18 cellular contexts compared by ENCODE assay signal in genomic region chr1:30652151-30652915, GRCh38.
DNase-seq lines count a peak whose midpoint lies in the region; ATAC-seq and TF ChIP-seq lines count a peak whose summit lies in the region.
"Had no signal": no experiment of that assay in that cellular context is flagged by ENCODE, and none has a peak within 500 bp of the region (broad histone marks: within the 10 kb centered on the region; RNA-seq: fewer than 3 reads in every experiment).

No MANE protein-coding gene starts in this region.

- TF ChIP-seq RAD21 in SK-N-SH (IDR thresholded peaks at IDR 0.05; ENCODE audit: low read length) = no peak

- CTCF ChIA-PET in SK-N-SH (lab: Yijun Ruan, JAX) = no interaction called here

- POLR2A ChIA-PET in SK-N-SH (lab: Yijun Ruan, JAX) = interaction anchor here (0.6 kb wide), 1 partner anchor 590 kb away, joined by 3 read pairs; no protein-coding TSS in a partner anchor

- no peak overlapping the region for H3K4me3 Mint-ChIP-seq in stimulated activated effector memory CD8-positive, alpha-beta T cell treated with anti-CD3 and anti-CD28 coated beads, Interleukin-12 subunit alpha, Interleukin-12 subunit beta, amount 100 ng/mL, for 72 hours
- H3K4me3 Mint-ChIP-seq: activated CD8-positive, alpha-beta T cell treated with anti-CD3 and anti-CD28 coated beads, Interleukin-2, amount 10 ng/mL, durations not matched to agents 7 days and 5 days; activated naive CD8-positive, alpha-beta T cell treated with anti-CD3 and anti-CD28 coated beads, Interleukin-2, amount 50 U/mL, for 24 hours; CD4-positive, alpha-beta memory T cell; stimulated activated memory B cell treated with anti-CD40 and anti-IgM and Interleukin-4, amounts not matched to agents 10 μg/mL and 1 μg/mL and 100 μg/mL, for 72 hours; type B pancreatic cell had no signal

- H3K9me2 ChIP-seq in SK-N-SH = no peaks in the 10 kb centered on the region

- H3F3A ChIP-seq in SK-N-SH (replicated peaks; ENCODE audit: insufficient read depth) = no peaks in the 10 kb centered on the region

- DNase-seq in SK-N-SH = peak; percentile 50
- DNase-seq in NCI-H2171 treated with DMSO at 0.1 percent for 48 hours (lab: John Stamatoyannopoulos, UW) = peak; percentile 55
- peak; percentile 49 for DNase-seq in choroid plexus epithelial cell (ENCODE audit: low read depth)
- peak; percentile 20 for DNase-seq in spleen
- no peak for DNase-seq in stimulated activated effector memory CD8-positive, alpha-beta T cell treated with anti-CD3 and anti-CD28 coated beads, Interleukin-12 subunit alpha, Interleukin-12 subunit beta, amount 100 ng/mL, for 72 hours (ENCODE audit: low spot score in 2 of 2)
- no peak for DNase-seq in NCI-H748 (lab: John Stamatoyannopoulos, UW; ENCODE audit: unreplicated experiment)
- DNase-seq: activated CD8-positive, alpha-beta T cell treated with anti-CD3 and anti-CD28 coated beads, Interleukin-2, amount 10 ng/mL, durations not matched to agents 7 days and 5 days; activated naive CD8-positive, alpha-beta T cell treated with anti-CD3 and anti-CD28 coated beads, Interleukin-2, amount 50 U/mL, for 24 hours; CD4-positive, alpha-beta memory T cell; NCI-H526 treated with DMSO at 0.1 percent for 48 hours had no signal

- H3K4me1 ChIP-seq in SK-N-SH (ENCODE audit: control insufficient read depth in 1 of 2, insufficient read depth in 2 of 2, low read depth in 1 of 2, low read length in 1 of 2) (peaks cover 0 to 21% of the 10 kb centered on the region in 2 experiments; a peak in 1 of 4 replicates), spleen (peaks cover 0 to 6% (median 0%) of the 10 kb centered on the region in 6 donors)
- H3K4me1 ChIP-seq: gastroesophageal sphincter, HAP-1, Peyer's patch had no signal

- H3K27ac Mint-ChIP-seq in stimulated activated effector memory CD8-positive, alpha-beta T cell treated with anti-CD3 and anti-CD28 coated beads, Interleukin-12 subunit alpha, Interleukin-12 subunit beta, amount 100 ng/mL, for 72 hours = no peak overlapping the region
- H3K27ac Mint-ChIP-seq: activated CD8-positive, alpha-beta T cell treated with anti-CD3 and anti-CD28 coated beads, Interleukin-2, amount 10 ng/mL, durations not matched to agents 7 days and 5 days; activated naive CD8-positive, alpha-beta T cell treated with anti-CD3 and anti-CD28 coated beads, Interleukin-2, amount 50 U/mL, for 24 hours; CD4-positive, alpha-beta memory T cell; stimulated activated memory B cell treated with anti-CD40 and anti-IgM and Interleukin-4, amounts not matched to agents 10 μg/mL and 1 μg/mL and 100 μg/mL, for 72 hours; type B pancreatic cell had no signal

- no peaks in the 10 kb centered on the region for H3K9me3 Mint-ChIP-seq in stimulated activated effector memory CD8-positive, alpha-beta T cell treated with anti-CD3 and anti-CD28 coated beads, Interleukin-12 subunit alpha, Interleukin-12 subunit beta, amount 100 ng/mL, for 72 hours
- H3K9me3 Mint-ChIP-seq: activated naive CD8-positive, alpha-beta T cell treated with anti-CD3 and anti-CD28 coated beads, Interleukin-2, amount 50 U/mL, for 24 hours; type B pancreatic cell had no signal

- TF ChIP-seq CTCF in SK-N-SH (IDR thresholded peaks at IDR 0.05) (no peak), choroid plexus epithelial cell (conservative IDR thresholded peaks at IDR 0.05; ENCODE audit: low read depth, low read length) (no peak), spleen (IDR thresholded peaks at IDR 0.05 in 8 of 11, conservative IDR thresholded peaks at IDR 0.05 in 3 of 11) (no peak)

- ATAC-seq in SK-N-SH treated with all-trans-retinoic acid at 6 μM for 48 hours = no peak
- ATAC-seq in stimulated activated effector memory CD8-positive, alpha-beta T cell treated with anti-CD3 and anti-CD28 coated beads, Interleukin-12 subunit alpha, Interleukin-12 subunit beta, amount 100 ng/mL, for 72 hours = no peak
- no peak for ATAC-seq in GM18511 (IDR thresholded peaks at IDR 0.05; ENCODE audit: unreplicated experiment)
- ATAC-seq: activated CD8-positive, alpha-beta T cell treated with anti-CD3 and anti-CD28 coated beads, Interleukin-2, amount 10 ng/mL, durations not matched to agents 7 days and 5 days; activated naive CD8-positive, alpha-beta T cell treated with anti-CD3 and anti-CD28 coated beads, Interleukin-2, amount 50 U/mL, for 24 hours; gastroesophageal sphincter; stimulated activated memory B cell treated with anti-CD40 and anti-IgM and Interleukin-4, amounts not matched to agents 10 μg/mL and 1 μg/mL and 100 μg/mL, for 72 hours had no signal

- peaks cover 18% of the 10 kb centered on the region for H3K4me1 Mint-ChIP-seq in stimulated activated effector memory CD8-positive, alpha-beta T cell treated with anti-CD3 and anti-CD28 coated beads, Interleukin-12 subunit alpha, Interleukin-12 subunit beta, amount 100 ng/mL, for 72 hours
- H3K4me1 Mint-ChIP-seq: activated naive CD8-positive, alpha-beta T cell treated with anti-CD3 and anti-CD28 coated beads, Interleukin-2, amount 50 U/mL, for 24 hours had no signal

- WGBS in SK-N-SH (ENCODE audit: low lambda C conversion rate) = 64% methylated on average over 4 of the region's 4 CpGs
- 55 to 65% (median 60%) methylated on average over 4 of the region's 4 CpGs for WGBS in spleen, 5 donors

- TF ChIP-seq EP300 in SK-N-SH (IDR thresholded peaks at IDR 0.05; ENCODE audit: borderline replicate concordance in 1 of 2, low read depth in 1 of 2, low read length in 1 of 2) = no peak

- H3K4me2 ChIP-seq in SK-N-SH = no peak overlapping the region

- H3K36me3 ChIP-seq in SK-N-SH (replicated peaks in 1 of 2; ENCODE audit: control insufficient read depth in 1 of 2, insufficient read depth in 2 of 2, low read length in 1 of 2) = no peaks in the 10 kb centered on the region
- no peaks in the 10 kb centered on the region for H3K36me3 ChIP-seq in spleen
- H3K36me3 ChIP-seq: gastroesophageal sphincter, HAP-1, neutrophil, Peyer's patch had no signal

- no peaks in the 10 kb centered on the region for H4K20me1 ChIP-seq in SK-N-SH (ENCODE audit: insufficient read depth)

- no peaks in the 10 kb centered on the region for H3K79me2 ChIP-seq in SK-N-SH (ENCODE audit: insufficient read depth)

- no peaks in the 10 kb centered on the region for H3K27me3 ChIP-seq in SK-N-SH (ENCODE audit: insufficient read depth)
- peaks cover 0 to 64% (median 5%) of the 10 kb centered on the region in 7 donors for H3K27me3 ChIP-seq in spleen (replicated peaks in 1 of 7)
- H3K27me3 ChIP-seq: Peyer's patch had no signal

- no peak overlapping the region for H3K27ac ChIP-seq in SK-N-SH (ENCODE audit: low read depth in 2 of 2, low read length in 1 of 2)
- no peak overlapping the region for H3K27ac ChIP-seq in spleen
- H3K27ac ChIP-seq: gastroesophageal sphincter, neutrophil, Peyer's patch had no signal

- no peak overlapping the region for H2AFZ ChIP-seq in SK-N-SH (ENCODE audit: low read depth)

- no peak overlapping the region for H3K4me3 ChIP-seq in SK-N-SH (ENCODE audit: low read depth in 2 of 2, low read length in 1 of 2)
- no peak overlapping the region for H3K4me3 ChIP-seq in choroid plexus epithelial cell (ENCODE audit: low read depth, low read length)
- H3K4me3 ChIP-seq in spleen = no peak overlapping the region
- H3K4me3 ChIP-seq: gastroesophageal sphincter, HAP-1, Peyer's patch had no signal

- peaks cover 22% of the 10 kb centered on the region for H3K36me3 Mint-ChIP-seq in stimulated activated effector memory CD8-positive, alpha-beta T cell treated with anti-CD3 and anti-CD28 coated beads, Interleukin-12 subunit alpha, Interleukin-12 subunit beta, amount 100 ng/mL, for 72 hours
- H3K36me3 Mint-ChIP-seq: CD4-positive, alpha-beta memory T cell; stimulated activated memory B cell treated with anti-CD40 and anti-IgM and Interleukin-4, amounts not matched to agents 10 μg/mL and 1 μg/mL and 100 μg/mL, for 72 hours; type B pancreatic cell had no signal

- intact Hi-C loops in spleen (cut with DNase I; ENCODE audit: low total_unique reads) = no loop called here

- no peaks in the 10 kb centered on the region for H3K9me3 ChIP-seq in SK-N-SH
- H3K9me3 ChIP-seq in spleen = no peaks in the 10 kb centered on the region
- H3K9me3 ChIP-seq: gastroesophageal sphincter, HAP-1, neutrophil, Peyer's patch had no signal

- no peak for TF ChIP-seq POLR2A in spleen (IDR thresholded peaks at IDR 0.05)

- H3K9ac ChIP-seq in SK-N-SH = no peak overlapping the region

TF ChIP-seq in SK-N-SH, 30 proteins besides CTCF, POLR2A, EP300 and RAD21 (continues in another document):
- TF ChIP-seq NRF1 (IDR thresholded peaks at IDR 0.05; ENCODE audit: low read depth, low read length) = no peak
- TF ChIP-seq GATA2 (CRISPR knock-in tag; IDR thresholded peaks at IDR 0.05) = no peak
- no peak for TF ChIP-seq MEF2A (IDR thresholded peaks at IDR 0.05; ENCODE audit: borderline replicate concordance, low read depth)
- no peak for TF ChIP-seq SIN3A (IDR thresholded peaks at IDR 0.05; ENCODE audit: borderline replicate concordance, low read depth, low read length)
- TF ChIP-seq USF2 (IDR thresholded peaks at IDR 0.05; ENCODE audit: borderline replicate concordance, low read depth, low read length) = no peak

TF ChIP-seq in SK-N-SH treated with all-trans-retinoic acid at 6 μM for 48 hours, 23 proteins besides CTCF, POLR2A, EP300 and RAD21 (continues in another document):
- TF ChIP-seq CSRNP3 (CRISPR knock-in tag; IDR thresholded peaks at IDR 0.05) (no peak), ZNF70 (CRISPR knock-in tag; IDR thresholded peaks at IDR 0.05) (no peak), PPARA (CRISPR knock-in tag; IDR thresholded peaks at IDR 0.05; ENCODE audit: borderline replicate concordance) (no peak), ZC3H10 (CRISPR knock-in tag; IDR thresholded peaks at IDR 0.05) (no peak), RARB (CRISPR knock-in tag; IDR thresholded peaks at IDR 0.05) (no peak), TOX (CRISPR knock-in tag; IDR thresholded peaks at IDR 0.05; ENCODE audit: borderline replicate concordance) (no peak), ARNTL (CRISPR knock-in tag; IDR thresholded peaks at IDR 0.05; ENCODE audit: borderline replicate concordance, low read depth) (no peak), CSDC2 (CRISPR knock-in tag; IDR thresholded peaks at IDR 0.05) (no peak), ZFP30 (CRISPR knock-in tag; IDR thresholded peaks at IDR 0.05) (no peak), BACH2 (CRISPR knock-in tag; IDR thresholded peaks at IDR 0.05; ENCODE audit: borderline replicate concordance) (no peak), GLIS3 (CRISPR knock-in tag; IDR thresholded peaks at IDR 0.05) (no peak)

Comparison
In these comparisons a context has a peak if more than half of its experiments do, and no peak if none do; other contexts are left out.
1. DNase-seq: peak in SK-N-SH (single experiment), NCI-H2171 treated with DMSO at 0.1 percent for 48 hours (single experiment), choroid plexus epithelial cell (single experiment) and spleen (single experiment); none in stimulated activated effector memory CD8-positive, alpha-beta T cell treated with anti-CD3 and anti-CD28 coated beads, Interleukin-12 subunit alpha, Interleukin-12 subunit beta, amount 100 ng/mL, for 72 hours (0 of 2) and NCI-H748 (single experiment).